Comparison of ENCODE assay signal across 1 cellular context in the genomic region with DNA sequence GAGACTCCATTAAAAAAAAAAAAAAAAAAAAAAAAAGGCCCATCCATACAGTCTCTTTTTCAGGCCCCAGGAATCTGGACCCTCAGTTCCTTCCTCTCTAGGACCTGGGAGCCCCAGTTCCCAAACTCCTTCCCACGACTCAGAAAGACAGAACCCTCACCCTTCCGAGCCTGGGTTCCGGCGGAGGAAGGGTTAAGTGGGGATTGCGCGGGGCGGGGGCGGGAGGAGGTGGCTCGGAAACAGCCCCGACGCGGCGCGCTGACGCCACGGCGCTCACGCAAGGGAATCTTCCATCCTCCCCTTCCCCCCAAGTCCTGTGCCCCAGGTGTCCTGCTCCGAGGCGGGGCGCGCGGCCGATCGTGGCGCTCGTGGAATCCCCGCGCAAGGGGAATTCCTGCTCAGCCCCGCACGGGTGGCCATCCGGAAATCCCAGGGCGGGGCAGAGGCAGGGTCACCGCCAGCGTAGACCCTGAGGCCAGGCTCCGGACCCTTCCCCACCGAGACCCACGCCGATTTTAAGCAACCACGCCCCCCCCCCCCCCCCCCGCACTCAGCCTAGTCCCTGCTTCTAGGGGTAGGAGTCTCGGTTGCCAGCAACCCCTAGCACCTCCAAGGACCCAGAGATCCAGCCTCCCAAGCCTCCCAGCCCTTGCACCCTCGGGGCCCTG.
TF ChIP-seq lines count a peak whose summit lies in the region.

No MANE protein-coding gene starts in this region.

TF ChIP-seq in H1, 55 proteins besides CTCF, POLR2A, EP300 and RAD21:
- no peak for TF ChIP-seq SP2 (IDR thresholded peaks at IDR 0.05; ENCODE audit: low read length)
- TF ChIP-seq YY1 (IDR thresholded peaks at IDR 0.05; ENCODE audit: low read depth, low read length) = 0 out of 2 replicates have a peak, but pooled peaks have one; percentile 49
- no peak for TF ChIP-seq PHF8 (conservative IDR thresholded peaks at IDR 0.05; ENCODE audit: low read depth, low read length)
- no peak for TF ChIP-seq SIX5 (IDR thresholded peaks at IDR 0.05; ENCODE audit: low read depth, low read length)
- TF ChIP-seq, protein P1, sequence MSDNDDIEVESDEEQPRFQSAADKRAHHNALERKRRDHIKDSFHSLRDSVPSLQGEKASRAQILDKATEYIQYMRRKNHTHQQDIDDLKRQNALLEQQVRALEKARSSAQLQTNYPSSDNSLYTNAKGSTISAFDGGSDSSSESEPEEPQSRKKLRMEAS (IDR thresholded peaks at IDR 0.05) = peak; percentile 19; the same call in 1 of the 2 replicates
- TF ChIP-seq CHD7 (IDR thresholded peaks at IDR 0.05; ENCODE audit: insufficient replicate concordance, low read length) = no peak
- TF ChIP-seq CHD2 (IDR thresholded peaks at IDR 0.05; ENCODE audit: low read length) = no peak
- no peak for TF ChIP-seq MAFK (IDR thresholded peaks at IDR 0.05; ENCODE audit: low read depth, low read length)
- no peak for TF ChIP-seq TEAD4 (IDR thresholded peaks at IDR 0.05; ENCODE audit: low read depth, low read length)
- TF ChIP-seq SIN3A (conservative IDR thresholded peaks at IDR 0.05 in 1 of 2, IDR thresholded peaks at IDR 0.05 in 1 of 2; ENCODE audit: low read depth in 1 of 2, low read length in 2 of 2) = peak; percentile 25 to 81; a peak in 1 of 4 replicates
- no peak for TF ChIP-seq ATF3 (IDR thresholded peaks at IDR 0.05; ENCODE audit: insufficient read depth, low read depth, low read length)
- peak; percentile 71 for TF ChIP-seq BACH1 (IDR thresholded peaks at IDR 0.05; ENCODE audit: low read length)
- no peak for TF ChIP-seq SRF (IDR thresholded peaks at IDR 0.05; ENCODE audit: low read depth, low read length)
- no peak for TF ChIP-seq SP4 (IDR thresholded peaks at IDR 0.05; ENCODE audit: low read length)
- no peak for TF ChIP-seq SIRT6 (IDR thresholded peaks at IDR 0.05; ENCODE audit: low read length)
- TF ChIP-seq SUZ12 (IDR thresholded peaks at IDR 0.05; ENCODE audit: low read length) = peak; percentile 31; the same call in 1 of the 2 replicates
- TF ChIP-seq EGR1 (IDR thresholded peaks at IDR 0.05; ENCODE audit: borderline replicate concordance, low read depth, low read length) = peak; percentile 88
- no peak for TF ChIP-seq USF2 (IDR thresholded peaks at IDR 0.05; ENCODE audit: low read length)
- 0 out of 2 replicates have a peak, but pooled peaks have one; percentile 31 for TF ChIP-seq FOSL1 (IDR thresholded peaks at IDR 0.05; ENCODE audit: insufficient read depth, low read depth, low read length)
- no peak for TF ChIP-seq CEBPB (IDR thresholded peaks at IDR 0.05; ENCODE audit: low read depth, low read length)
- no peak for TF ChIP-seq JUND (IDR thresholded peaks at IDR 0.05; ENCODE audit: low read length)
- TF ChIP-seq, protein P2, sequence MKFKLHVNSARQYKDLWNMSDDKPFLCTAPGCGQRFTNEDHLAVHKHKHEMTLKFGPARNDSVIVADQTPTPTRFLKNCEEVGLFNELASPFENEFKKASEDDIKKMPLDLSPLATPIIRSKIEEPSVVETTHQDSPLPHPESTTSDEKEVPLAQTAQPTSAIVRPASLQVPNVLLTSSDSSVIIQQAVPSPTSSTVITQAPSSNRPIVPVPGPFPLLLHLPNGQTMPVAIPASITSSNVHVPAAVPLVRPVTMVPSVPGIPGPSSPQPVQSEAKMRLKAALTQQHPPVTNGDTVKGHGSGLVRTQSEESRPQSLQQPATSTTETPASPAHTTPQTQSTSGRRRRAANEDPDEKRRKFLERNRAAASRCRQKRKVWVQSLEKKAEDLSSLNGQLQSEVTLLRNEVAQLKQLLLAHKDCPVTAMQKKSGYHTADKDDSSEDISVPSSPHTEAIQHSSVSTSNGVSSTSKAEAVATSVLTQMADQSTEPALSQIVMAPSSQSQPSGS (IDR thresholded peaks at IDR 0.05; ENCODE audit: low read length) = no peak
- no peak for TF ChIP-seq POLR2AphosphoS5 (IDR thresholded peaks at IDR 0.05; ENCODE audit: low read depth, low read length)
- peak; percentile 81 for TF ChIP-seq CREB1 (IDR thresholded peaks at IDR 0.05)
- TF ChIP-seq NANOG (IDR thresholded peaks at IDR 0.05; ENCODE audit: insufficient read depth, low read depth, low read length, poor library complexity, severe bottlenecking) = no peak
- peak; percentile 26; the same call in 1 of the 2 replicates for TF ChIP-seq TAF1 (IDR thresholded peaks at IDR 0.05; ENCODE audit: low read depth, low read length)
- TF ChIP-seq CTBP2 (IDR thresholded peaks at IDR 0.05; ENCODE audit: borderline replicate concordance, insufficient read depth, insufficient read length, low read length) = no peak
- TF ChIP-seq TBP (IDR thresholded peaks at IDR 0.05; ENCODE audit: low read depth, low read length) = no peak
- TF ChIP-seq SAP30 (IDR thresholded peaks at IDR 0.05; ENCODE audit: insufficient read depth, insufficient replicate concordance, low read length) = no peak
- peak; percentile 37 for TF ChIP-seq ASH2L (IDR thresholded peaks at IDR 0.05; ENCODE audit: low read length)
- TF ChIP-seq KDM4A (IDR thresholded peaks at IDR 0.05; ENCODE audit: low read depth, low read length, severe bottlenecking) = peak; percentile 9
- TF ChIP-seq RBBP5 (IDR thresholded peaks at IDR 0.05; ENCODE audit: borderline replicate concordance, low read depth, low read length) = no peak; the same call in 1 of the 2 replicates
- TF ChIP-seq NRF1 (IDR thresholded peaks at IDR 0.05; ENCODE audit: low read depth, low read length) = no peak
- TF ChIP-seq BCL11A (IDR thresholded peaks at IDR 0.05; ENCODE audit: low read depth in 2 of 2, low read length in 2 of 2) = no peak
- peak; percentile 27; the same call in 1 of the 2 replicates for TF ChIP-seq SP1 (IDR thresholded peaks at IDR 0.05; ENCODE audit: low read depth, low read length)
- TF ChIP-seq HDAC2 (IDR thresholded peaks at IDR 0.05; ENCODE audit: borderline replicate concordance in 1 of 2, low read depth in 2 of 2, low read length in 2 of 2) = peak in 1 of 2 experiments; percentile 43; a peak in 2 of 4 replicates
- no peak for TF ChIP-seq EZH2 (IDR thresholded peaks at IDR 0.05; ENCODE audit: low read depth, low read length, severe bottlenecking)
- no peak for TF ChIP-seq TCF12 (IDR thresholded peaks at IDR 0.05; ENCODE audit: low read depth, low read length)
- TF ChIP-seq GTF2F1 (IDR thresholded peaks at IDR 0.05; ENCODE audit: borderline replicate concordance, low read depth, low read length) = no peak
- no peak for TF ChIP-seq RXRA (IDR thresholded peaks at IDR 0.05; ENCODE audit: insufficient read depth, low read depth, low read length)
- TF ChIP-seq ZNF274 (IDR thresholded peaks at IDR 0.05; ENCODE audit: borderline replicate concordance, extremely low read depth, low read length) = no peak
- TF ChIP-seq KDM1A (IDR thresholded peaks at IDR 0.05; ENCODE audit: borderline replicate concordance, low read length) = no peak
